ENCODE assay signal across 11 cellular contexts in genomic region chr7:4958477-4959301, GRCh38. TPM values are rescaled to one million over a fixed set of nuclear protein-coding genes. Genes with fewer than 3 reads are reported as not detected.
A peak's percentile ranks its signal among the peaks of the same experiment; 100 is the strongest.
DNase-seq lines count a peak whose midpoint lies in the region; ATAC-seq and TF ChIP-seq lines count a peak whose summit lies in the region.
"Had no signal": no experiment of that assay in that cellular context is flagged by ENCODE, and none has a peak within 500 bp of the region (broad histone marks: within the 10 kb centered on the region; RNA-seq: fewer than 3 reads in every experiment).

MMD2 (minus strand) TSS chr7:4959187; CDS start chr7:4959017, 170 bp downstream.

- peaks cover 5% of the 10 kb centered on the region for H3K4me1 Mint-ChIP-seq in chondrocyte (ENCODE audit: low read depth)
- peaks cover 7% of the 10 kb centered on the region for H3K4me1 Mint-ChIP-seq in nephron progenitor cell

- no peaks in the 10 kb centered on the region for H3K36me3 ChIP-seq in ES-I3 (ENCODE audit: insufficient read depth, low read length)
- H3K36me3 ChIP-seq: neutrophil had no signal

- H3K27ac Mint-ChIP-seq in chondrocyte (ENCODE audit: unreplicated experiment) (no peak within 1 kb of the TSS), nephron progenitor cell (no peak within 1 kb of the TSS)

- H3K4me1 ChIP-seq in ES-I3 (ENCODE audit: insufficient read depth, low read length) = no peaks in the 10 kb centered on the region

- peak within 1 kb of the TSS; percentile 44; the same call in 1 of the 2 replicates for H3K9ac ChIP-seq in ES-I3 (ENCODE audit: low read depth, low read length)
- H3K9ac ChIP-seq: KMS-11 had no signal

- peak; percentile 36 for DNase-seq in AG20443 (ENCODE audit: low spot score)
- peak; percentile 66 for DNase-seq in chondrocyte (ENCODE audit: low spot score)
- peak; percentile 61 for DNase-seq in nephron progenitor cell
- no peak for DNase-seq in NCI-H1436 (lab: John Stamatoyannopoulos, UW)
- no peak for DNase-seq in HCEC 1CT
- DNase-seq: stimulated activated CD8-positive, alpha-beta memory T cell treated with anti-CD3 and anti-CD28 coated beads, Interleukin-4, amount 100 ng/mL, for 48 hours had no signal

- H3K36me3 Mint-ChIP-seq in chondrocyte (ENCODE audit: low read depth) (peaks cover 3% of the 10 kb centered on the region), nephron progenitor cell (ENCODE audit: low read depth) (no peaks in the 10 kb centered on the region)

- TF ChIP-seq CTCF in chondrocyte (IDR thresholded peaks at IDR 0.05) (no peak), nephron progenitor cell (IDR thresholded peaks at IDR 0.05) (no peak)

- ATAC-seq in esophagus mucosa (no peak), GM19467 (IDR thresholded peaks at IDR 0.05; ENCODE audit: unreplicated experiment) (no peak)

- peaks cover 35% of the 10 kb centered on the region for H3K27me3 Mint-ChIP-seq in chondrocyte (ENCODE audit: low read depth)
- H3K27me3 Mint-ChIP-seq in nephron progenitor cell (ENCODE audit: low read depth, poor library complexity) = peaks cover 77% of the 10 kb centered on the region

- H3K9me3 Mint-ChIP-seq in chondrocyte (ENCODE audit: low read depth) (peaks cover 6% of the 10 kb centered on the region), nephron progenitor cell (peaks cover 11% of the 10 kb centered on the region)

- H3K4me3 Mint-ChIP-seq in chondrocyte (ENCODE audit: unreplicated experiment) (peak within 1 kb of the TSS; percentile 67), nephron progenitor cell (peak within 1 kb of the TSS; percentile 87)

- no peaks in the 10 kb centered on the region for H3K9me3 ChIP-seq in ES-I3 (ENCODE audit: control insufficient read depth, insufficient read depth, low read length)
- H3K9me3 ChIP-seq: neutrophil had no signal

RNA-seq across cellular contexts. Expression of gene MMD2, which starts in this region (rescaled TPM):
- total RNA-seq in chondrocyte (not detected in 3 replicates), esophagus mucosa (not detected)

Comparison
In these comparisons a context has a peak if more than half of its experiments do, and no peak if none do; other contexts are left out.
1. Peak in DNase-seq in chondrocyte; RNA of the gene not detected or under 1 TPM.
2. DNase-seq: peak in AG20443 (single experiment) and nephron progenitor cell (single experiment); none in NCI-H1436 (single experiment) and HCEC 1CT (single experiment).